In genomic region chr4:186699881-186700397, GRCh38 we compare ENCODE assay signal across 13 cellular contexts. TPM values are rescaled to one million over a fixed set of nuclear protein-coding genes. Genes with fewer than 3 reads are reported as not detected.
A peak's percentile ranks its signal among the peaks of the same experiment; 100 is the strongest.
DNase-seq lines count a peak whose midpoint lies in the region; ATAC-seq and TF ChIP-seq lines count a peak whose summit lies in the region.
"Had no signal": no experiment of that assay in that cellular context is flagged by ENCODE, and none has a peak within 500 bp of the region (broad histone marks: within the 10 kb centered on the region; RNA-seq: fewer than 3 reads in every experiment).

No MANE protein-coding gene starts in this region.

- intact Hi-C loops in testis (cut with DNase I; ENCODE audit: low total_unique reads) = no loop called here
- intact Hi-C loops in sciatic nerve (cut with DNase I) = no loop called here

- H3K27me3 ChIP-seq in MG63 (no peaks in the 10 kb centered on the region), testis (no peaks in the 10 kb centered on the region)

- peaks cover 48% of the 10 kb centered on the region for H3K4me1 ChIP-seq in testis

- H3K27ac Mint-ChIP-seq in nephron progenitor cell = peak overlapping the region; percentile 85
- H3K27ac Mint-ChIP-seq: activated CD4-positive, alpha-beta T cell treated with anti-CD3 and anti-CD28 coated beads for 36 hours; activated naive CD4-positive, alpha-beta T cell treated with anti-CD3 and anti-CD28 coated beads for 36 hours; B cell; memory B cell; stimulated activated naive CD8-positive, alpha-beta T cell treated with anti-CD3 and anti-CD28 coated beads, Interleukin-15, amount 100 ng/mL, for 72 hours had no signal

- DNase-seq in MG63 (peak; percentile 9), nephron progenitor cell (no peak), testis (no peak), sciatic nerve (ENCODE audit: low spot score) (no peak), retina (no peak)
- DNase-seq: activated CD4-positive, alpha-beta T cell treated with anti-CD3 and anti-CD28 coated beads for 36 hours; activated naive CD4-positive, alpha-beta T cell treated with anti-CD3 and anti-CD28 coated beads for 36 hours; occipital lobe; stimulated activated naive CD8-positive, alpha-beta T cell treated with anti-CD3 and anti-CD28 coated beads, Interleukin-15, amount 100 ng/mL, for 72 hours had no signal

- H3K4me3 ChIP-seq in MG63 = no peak overlapping the region
- H3K4me3 ChIP-seq in testis = no peak overlapping the region

- H3K4me1 Mint-ChIP-seq in nephron progenitor cell = peaks cover 54% of the 10 kb centered on the region
- H3K4me1 Mint-ChIP-seq: activated CD4-positive, alpha-beta T cell treated with anti-CD3 and anti-CD28 coated beads for 36 hours; B cell; memory B cell; stimulated activated naive CD8-positive, alpha-beta T cell treated with anti-CD3 and anti-CD28 coated beads, Interleukin-15, amount 100 ng/mL, for 72 hours had no signal

- no peaks in the 10 kb centered on the region for H3K27me3 Mint-ChIP-seq in nephron progenitor cell (ENCODE audit: low read depth, poor library complexity)
- H3K27me3 Mint-ChIP-seq: activated CD4-positive, alpha-beta T cell treated with anti-CD3 and anti-CD28 coated beads for 36 hours; B cell; stimulated activated naive CD8-positive, alpha-beta T cell treated with anti-CD3 and anti-CD28 coated beads, Interleukin-15, amount 100 ng/mL, for 72 hours had no signal

- H3K36me3 ChIP-seq in MG63 (no peaks in the 10 kb centered on the region; the same call in 1 of the 2 replicates), testis (ENCODE audit: low read depth, missing control alignments) (no peaks in the 10 kb centered on the region)

- peaks cover 88% of the 10 kb centered on the region for H3K36me3 Mint-ChIP-seq in nephron progenitor cell (ENCODE audit: low read depth)
- H3K36me3 Mint-ChIP-seq: memory B cell had no signal

- H3K9me3 Mint-ChIP-seq in nephron progenitor cell = peaks cover 28% of the 10 kb centered on the region

- no peak overlapping the region for H3K4me3 Mint-ChIP-seq in nephron progenitor cell
- H3K4me3 Mint-ChIP-seq: activated CD4-positive, alpha-beta T cell treated with anti-CD3 and anti-CD28 coated beads for 36 hours; activated naive CD4-positive, alpha-beta T cell treated with anti-CD3 and anti-CD28 coated beads for 36 hours; B cell; memory B cell; stimulated activated naive CD8-positive, alpha-beta T cell treated with anti-CD3 and anti-CD28 coated beads, Interleukin-15, amount 100 ng/mL, for 72 hours had no signal

- 79 to 88% methylated on average over 11 of the region's 11 CpGs for WGBS in testis, 2 donors

- ATAC-seq in sciatic nerve (no peak), HG03108 (IDR thresholded peaks at IDR 0.05; ENCODE audit: unreplicated experiment) (no peak)
- ATAC-seq: activated CD4-positive, alpha-beta T cell treated with anti-CD3 and anti-CD28 coated beads for 36 hours; stimulated activated naive CD8-positive, alpha-beta T cell treated with anti-CD3 and anti-CD28 coated beads, Interleukin-15, amount 100 ng/mL, for 72 hours had no signal

- TF ChIP-seq CTCF in nephron progenitor cell (IDR thresholded peaks at IDR 0.05) (no peak), testis (IDR thresholded peaks at IDR 0.05) (no peak)

- H3K27ac ChIP-seq in cingulate gyrus (ENCODE audit: low read depth, low read length) (peak overlapping the region; percentile 58), testis (peak overlapping the region; percentile 81 to 88)

- TF ChIP-seq POLR2A in testis (IDR thresholded peaks at IDR 0.05) = no peak

- H3K9me3 ChIP-seq in MG63 (no peaks in the 10 kb centered on the region), testis (no peaks in the 10 kb centered on the region)

RNA-seq across cellular contexts. Expression of gene FAT1, which starts 23.7 kb away (rescaled TPM):
- total RNA-seq in MG63 (2014; rRNA removed; shearing (Covaris generic); ENCODE audit: low replicate concordance) = 6.4 and 10.6 TPM in 2 replicates
- total RNA-seq in testis = 100 to 1,000 TPM; 118 to 157 TPM
- 51.5 TPM for polyA plus RNA-seq in testis (ENCODE audit: insufficient read depth, low read depth, low replicate concordance)
- total RNA-seq in sciatic nerve = 151 TPM

Comparison
In these comparisons a context has a peak if more than half of its experiments do, and no peak if none do; other contexts are left out.
1. RNA of gene FAT1, which starts 23.7 kb away (total RNA-seq): 118 to 157 TPM in testis and 151 TPM in sciatic nerve (single experiment); 6.4 to 10.6 TPM in MG63; every median in the first group is over 10 times any median in the second.